8 cellular contexts compared by ENCODE assay signal in the genomic region with DNA sequence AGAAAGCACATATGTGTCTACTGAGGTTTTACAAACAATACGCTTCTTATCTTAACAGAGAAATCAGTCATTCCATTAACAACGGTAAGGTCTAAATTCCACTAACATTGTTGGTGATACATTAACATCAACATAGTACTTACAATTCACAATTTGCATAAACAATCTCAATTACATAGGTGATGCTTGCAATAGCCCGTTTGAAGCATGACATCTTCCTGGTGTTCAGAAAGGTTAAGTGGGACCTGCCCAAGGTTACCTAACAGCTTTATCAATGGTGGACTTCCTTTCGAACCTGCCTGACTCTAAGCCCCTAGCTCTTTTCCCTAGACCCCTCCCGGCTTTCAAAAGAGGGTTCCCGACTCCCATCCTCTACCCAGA. TPM values are rescaled to one million over a fixed set of nuclear protein-coding genes. Genes with fewer than 3 reads are reported as not detected.
DNase-seq lines count a peak whose midpoint lies in the region; ATAC-seq and TF ChIP-seq lines count a peak whose summit lies in the region.

No MANE protein-coding gene starts in this region.

- peak overlapping the region; percentile 71 to 85 (median 78) for H3K4me3 ChIP-seq in esophagus squamous epithelium
- peak overlapping the region; percentile 98 for H3K4me3 ChIP-seq in psoas muscle

- 2 to 3% methylated on average over 6 of the region's 6 CpGs for WGBS in esophagus squamous epithelium, 2 donors
- WGBS in psoas muscle, 3 donors, result 3 to 5% (median 4%) methylated on average over 6 of the region's 6 CpGs

- H3K9me3 ChIP-seq in esophagus squamous epithelium (no peaks in the 10 kb centered on the region), psoas muscle (no peaks in the 10 kb centered on the region)

- CTCF ChIA-PET in RWPE1 (lab: Yijun Ruan, JAX), result interaction anchor here (0.6 to 1.4 kb wide), 2 partner anchors 61 to 78 kb away, joined by 3 to 7 read pairs; no protein-coding TSS in a partner anchor

- ATAC-seq in psoas muscle (peak; percentile 4 to 31 (median 8)), GM18519 (IDR thresholded peaks at IDR 0.05; ENCODE audit: low FRiP score, unreplicated experiment) (no peak), HG02571 (IDR thresholded peaks at IDR 0.05; ENCODE audit: unreplicated experiment) (no peak)

- no peaks in the 10 kb centered on the region for H3K36me3 ChIP-seq in esophagus squamous epithelium
- no peaks in the 10 kb centered on the region for H3K36me3 ChIP-seq in psoas muscle (ENCODE audit: insufficient read depth in 1 of 2, low read depth in 1 of 2)

- DNase-seq in NCI-H146 treated with DMSO at 0.1 percent for 48 hours (lab: John Stamatoyannopoulos, UW; ENCODE audit: unreplicated experiment), result peak; percentile 27
- no peak for DNase-seq in NCI-H146 (lab: John Stamatoyannopoulos, UW)
- DNase-seq in RWPE1 (ENCODE audit: low spot score), result peak; percentile 8
- no peak for DNase-seq in esophagus squamous epithelium (lab: John Stamatoyannopoulos, UW)
- DNase-seq in psoas muscle, result no peak
- no peak for DNase-seq in activated CD4-positive, alpha-beta T cell treated with anti-CD3 and anti-CD28 coated beads, Interleukin-2, amount 50 U/mL, for 1 hour

- intact Hi-C loops in esophagus squamous epithelium (cut with DNase I), result loop anchor here (10.0 kb wide), 1 partner anchor 77 kb away; no protein-coding TSS in a partner anchor
- intact Hi-C loops in psoas muscle (cut with DNase I), result loop anchor here (2.0 to 5.0 kb wide), 2 partner anchors 79 to 80 kb away; no protein-coding TSS in a partner anchor

- H3K4me1 ChIP-seq in esophagus squamous epithelium (peaks cover 5 to 31% (median 6%) of the 10 kb centered on the region in 3 donors), psoas muscle (peaks cover 6% of the 10 kb centered on the region)

- no peak for TF ChIP-seq POLR2A in esophagus squamous epithelium (IDR thresholded peaks at IDR 0.05)

- H3K27me3 ChIP-seq in esophagus squamous epithelium, result no peaks in the 10 kb centered on the region
- no peaks in the 10 kb centered on the region for H3K27me3 ChIP-seq in psoas muscle (ENCODE audit: insufficient read depth in 3 of 3, low read length in 2 of 3)

- TF ChIP-seq CTCF in RWPE1 (conservative IDR thresholded peaks at IDR 0.05; ENCODE audit: low read depth), result no peak
- no peak for TF ChIP-seq CTCF in esophagus squamous epithelium (IDR thresholded peaks at IDR 0.05)
- TF ChIP-seq CTCF in psoas muscle (IDR thresholded peaks at IDR 0.05), result no peak

- POLR2A ChIA-PET in RWPE1 (lab: Yijun Ruan, JAX; ENCODE audit: low non-redundant PET), result interaction anchor here (0.6 kb wide), 1 partner anchor 81 kb away, joined by 3 read pairs; no protein-coding TSS in a partner anchor

- H3K27ac ChIP-seq in RWPE1 (peak overlapping the region; percentile 82), esophagus squamous epithelium (peak overlapping the region; percentile 73 to 88 (median 80)), psoas muscle (peak overlapping the region; percentile 81)

RNA-seq across cellular contexts. Expression of a gene that starts 0.7 kb away (rescaled TPM):
- total RNA-seq in esophagus squamous epithelium (10 to 100 TPM in 2 of 4 donors, 1 to 10 TPM in 2; 8.0 to 16.4 (median 11.2) TPM), psoas muscle (10 to 100 TPM; 25.3 to 52.9 (median 36.0) TPM)
- polyA plus RNA-seq in psoas muscle, result 10 to 100 TPM; 22.4 to 66.2 (median 32.2) TPM

RNA-seq across cellular contexts. Expression of a gene that starts 12.9 kb away (rescaled TPM):
- 10 to 100 TPM; 24.7 to 41.6 (median 37.8) TPM for total RNA-seq in esophagus squamous epithelium
- 10 to 100 TPM; 38.3 to 45.6 (median 43.4) TPM for total RNA-seq in psoas muscle
- 10 to 100 TPM; 41.0 to 98.5 (median 58.8) TPM for polyA plus RNA-seq in psoas muscle

RNA-seq across cellular contexts. Expression of a gene that starts 55.6 kb away (rescaled TPM):
- total RNA-seq in esophagus squamous epithelium, result 10 to 100 TPM; 44.8 to 81.8 (median 65.2) TPM
- 10 to 100 TPM; 40.8 to 81.1 (median 43.9) TPM for total RNA-seq in psoas muscle
- polyA plus RNA-seq in psoas muscle, result 10 to 100 TPM; 30.4 to 35.3 (median 34.0) TPM

Comparison
In these comparisons a context has a peak if more than half of its experiments do, and no peak if none do; other contexts are left out.
1. DNase-seq: peak in NCI-H146 treated with DMSO at 0.1 percent for 48 hours (single experiment) and RWPE1 (single experiment); none in NCI-H146 (single experiment), esophagus squamous epithelium (single experiment), psoas muscle (0 of 2) and activated CD4-positive, alpha-beta T cell treated with anti-CD3 and anti-CD28 coated beads, Interleukin-2, amount 50 U/mL, for 1 hour (single experiment).
2. ATAC-seq: peak in psoas muscle (4 of 4); none in GM18519 (single experiment) and HG02571 (single experiment).
3. Peak in every context shown above with its lines, with median percentiles within 50 percentile points of each other: H3K27ac ChIP-seq.